16 cellular contexts compared by ENCODE assay signal in the genomic region with DNA sequence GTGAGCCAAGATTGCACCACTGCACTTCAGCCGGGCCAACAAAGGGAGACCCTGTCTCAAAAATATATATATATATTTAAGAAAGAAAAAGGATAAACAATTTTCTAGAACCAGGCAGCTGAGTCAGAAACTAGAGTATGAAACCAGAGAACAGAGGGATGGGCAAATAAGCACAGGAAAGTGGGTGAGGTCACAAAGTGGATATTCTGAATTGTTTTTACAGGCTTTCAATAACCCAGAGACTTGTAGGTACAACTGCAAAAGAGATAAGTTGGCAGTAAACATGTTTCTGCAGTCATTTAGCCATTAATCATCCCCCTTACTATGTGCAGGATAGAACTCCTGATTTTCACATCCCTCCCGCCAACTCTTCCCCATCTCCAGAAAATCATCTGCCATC.
"Had no signal": no experiment of that assay in that cellular context is flagged by ENCODE, and none has a peak within 500 bp of the region (broad histone marks: within the 10 kb centered on the region; RNA-seq: fewer than 3 reads in every experiment).

No MANE protein-coding gene starts in this region.

- H3K27ac ChIP-seq: coronary artery, gastrocnemius medialis, heart right ventricle, psoas muscle, right lobe of liver had no signal

- H3K9me3 Mint-ChIP-seq: nephron had no signal

- H3K4me3 ChIP-seq: coronary artery, gastrocnemius medialis, heart right ventricle, mucosa of descending colon, psoas muscle, right lobe of liver had no signal

- H3K4me3 Mint-ChIP-seq: nephron; stimulated activated memory B cell treated with anti-CD40 and anti-IgM and Interleukin-4, amounts not matched to agents 10 μg/mL and 1 μg/mL and 100 μg/mL, for 72 hours had no signal

- H3K36me3 Mint-ChIP-seq: stimulated activated memory B cell treated with anti-CD40 and anti-IgM and Interleukin-4, amounts not matched to agents 10 μg/mL and 1 μg/mL and 100 μg/mL, for 72 hours had no signal

- ATAC-seq: gastrocnemius medialis; heart right ventricle; left lobe of liver; mucosa of descending colon; psoas muscle; right lobe of liver; stimulated activated memory B cell treated with anti-CD40 and anti-IgM and Interleukin-4, amounts not matched to agents 10 μg/mL and 1 μg/mL and 100 μg/mL, for 72 hours had no signal

- H3K36me3 ChIP-seq: gastrocnemius medialis, heart right ventricle, right lobe of liver had no signal

- DNase-seq: activated CD4-positive, alpha-beta T cell treated with anti-CD3 and anti-CD28 coated beads, Interleukin-2, amount 50 U/mL, for 1 hour; activated CD8-positive, alpha-beta memory T cell treated with anti-CD3 and anti-CD28 coated beads, Interleukin-2, amount 50 U/mL, for 48 hours; caudate nucleus; effector CD4-positive, alpha-beta T cell; gastrocnemius medialis; heart right ventricle; mucosa of descending colon; occipital lobe; psoas muscle; right lobe of liver; stimulated activated CD4-positive, alpha-beta T cell treated with anti-CD3 and anti-CD28 coated beads, Interleukin-1b, Interleukin-23, amount 100 ng/mL, for 48 hours; trophoblast cell had no signal

- H3K27me3 ChIP-seq: gastrocnemius medialis, heart right ventricle, right lobe of liver had no signal

- H3K9me3 ChIP-seq: gastrocnemius medialis, mucosa of descending colon, psoas muscle, right lobe of liver had no signal

- H3K4me1 ChIP-seq: gastrocnemius medialis, psoas muscle, right lobe of liver had no signal

- H3K27ac Mint-ChIP-seq: nephron; stimulated activated memory B cell treated with anti-CD40 and anti-IgM and Interleukin-4, amounts not matched to agents 10 μg/mL and 1 μg/mL and 100 μg/mL, for 72 hours had no signal

- H3K27me3 Mint-ChIP-seq: stimulated activated memory B cell treated with anti-CD40 and anti-IgM and Interleukin-4, amounts not matched to agents 10 μg/mL and 1 μg/mL and 100 μg/mL, for 72 hours had no signal
